In the genomic region with DNA sequence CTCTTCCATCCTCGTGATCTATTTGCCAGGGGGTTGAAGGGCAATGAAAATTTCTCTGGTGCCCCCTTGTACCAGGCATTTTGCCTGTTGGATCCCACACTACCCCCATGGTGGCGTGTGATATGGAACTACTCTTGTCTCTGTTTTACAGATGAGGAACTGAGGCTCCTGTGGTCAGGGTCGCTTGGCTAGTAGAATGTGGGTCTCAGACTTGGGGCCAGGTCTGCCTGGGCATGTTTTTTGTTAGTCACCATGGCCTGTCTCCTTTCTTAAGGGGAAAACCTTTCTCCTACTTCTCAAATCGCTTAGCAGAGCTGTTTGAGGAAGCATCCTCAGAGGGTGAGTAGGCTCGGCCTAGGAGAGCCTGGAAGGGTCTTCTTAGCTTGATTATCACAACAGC, we compare ENCODE assay signal across 33 cellular contexts. TPM values are rescaled to one million over a fixed set of nuclear protein-coding genes. Genes with fewer than 3 reads are reported as not detected.
A peak's percentile ranks its signal among the peaks of the same experiment; 100 is the strongest.
DNase-seq lines count a peak whose midpoint lies in the region; FAIRE-seq and TF ChIP-seq lines count a peak whose summit lies in the region.
"Had no signal": no experiment of that assay in that cellular context is flagged by ENCODE, and none has a peak within 500 bp of the region (broad histone marks: within the 10 kb centered on the region; RNA-seq: fewer than 3 reads in every experiment).

No MANE protein-coding gene starts in this region.

- no peak for TF ChIP-seq POLR2A in H1 (IDR thresholded peaks at IDR 0.05; ENCODE audit: control extremely low read depth in 1 of 2, low read depth in 2 of 2, low read length in 2 of 2)

- no peak overlapping the region for H4K8ac ChIP-seq in H1 (ENCODE audit: extremely low read depth, insufficient read depth, low read length)

- H3K36me3 ChIP-seq in mammary epithelial cell (ENCODE audit: insufficient read depth, low read length) = no peaks in the 10 kb centered on the region
- H3K36me3 ChIP-seq in OCI-LY3 (replicated peaks; ENCODE audit: low read depth, low read length) = peaks cover 9% of the 10 kb centered on the region
- H3K36me3 ChIP-seq in H1 (ENCODE audit: control insufficient read depth in 2 of 4, insufficient read depth in 4 of 4, low read length in 3 of 4) = no peaks in the 10 kb centered on the region; a peak in 1 of 8 replicates
- H3K36me3 ChIP-seq in HAP-1 (replicated peaks) = no peaks in the 10 kb centered on the region
- no peaks in the 10 kb centered on the region for H3K36me3 ChIP-seq in Karpas-422 (ENCODE audit: insufficient read depth, low read length)
- H3K36me3 ChIP-seq: breast epithelium had no signal

- no peaks in the 10 kb centered on the region for H3K9me2 ChIP-seq in Karpas-422 (replicated peaks; ENCODE audit: insufficient read depth, low read length)

- no peak overlapping the region for H3K27ac Mint-ChIP-seq in MCF 10A (ENCODE audit: low read depth, unreplicated experiment)
- H3K27ac Mint-ChIP-seq: activated CD4-positive, alpha-beta memory T cell treated with anti-CD3 and anti-CD28 coated beads for 36 hours; activated T-helper 2 cell treated with anti-CD3 and anti-CD28 coated beads, Interferon-gamma antibody, Interleukin-2, Interleukin-4, amounts not matched to agents 10 μg/mL and 5 μg/mL and 100 μg/mL, durations not matched to agents 14 hours and 24 hours and 36 hours; B cell; CD8-positive, alpha-beta T cell had no signal

- intact Hi-C loops in mammary epithelial cell (cut with micrococcal nuclease) (no loop called here), MCF 10A (cut with micrococcal nuclease) (loop anchor here (10.0 kb wide), 1 partner anchor 79 kb away; no protein-coding TSS in a partner anchor)

- no peak overlapping the region for H3K23ac ChIP-seq in H1 (ENCODE audit: insufficient read length)

- H3K79me2 ChIP-seq in mammary epithelial cell (ENCODE audit: insufficient read depth, low read length) (peaks cover 3% of the 10 kb centered on the region), OCI-LY3 (ENCODE audit: low read length) (no peaks in the 10 kb centered on the region), H1 (ENCODE audit: control insufficient read depth in 1 of 2, insufficient read depth in 2 of 2, low read length in 2 of 2) (no peaks in the 10 kb centered on the region), Karpas-422 (ENCODE audit: low read length) (no peaks in the 10 kb centered on the region)

- no peak overlapping the region for H3K56ac ChIP-seq in H1 (replicated peaks; ENCODE audit: insufficient read length, low read depth, low read length)

- no peak overlapping the region for H3K14ac ChIP-seq in H1 (ENCODE audit: insufficient read length)

- H3K79me1 ChIP-seq in H1 (ENCODE audit: low read depth, low read length) = no peaks in the 10 kb centered on the region; the same call in 1 of the 2 replicates

- BruUV-seq in mammary epithelial cell (replicated peaks; lab: Mats Ljungman, UMichigan) (no TSS peak), MCF 10A (replicated peaks; lab: Mats Ljungman, UMichigan) (no TSS peak)

- H2AK5ac ChIP-seq in H1 (ENCODE audit: low read depth, low read length) = no peak overlapping the region

- WGBS in mammary epithelial cell (ENCODE audit: low coverage, missing lambda C conversion rate) = 63% methylated on average over 5 of the region's 5 CpGs
- WGBS in H1 (ENCODE audit: extremely low coverage in 1 of 2, insufficient coverage in 1 of 2, insufficient read length in 1 of 2, insufficient replicate concordance in 2 of 2, low coverage in 1 of 2, low lambda C conversion rate in 2 of 2, missing lambda C conversion rate in 1 of 2), 2 experiments = 85% methylated on average over 5 of the region's 5 CpGs; no CpG with 5 or more reads in 1 of the 2 experiments

- in situ Hi-C loops in mammary epithelial cell (cut with MboI; ENCODE audit: low sequenced_read_pairs in 2 of 2) = no loop called here
- in situ Hi-C loops in HAP-1 (cut with MboI; ENCODE audit: low sequenced_read_pairs) = no loop called here

- H3K36me3 Mint-ChIP-seq in MCF 10A (ENCODE audit: insufficient read depth, unreplicated experiment) = peaks cover 35% of the 10 kb centered on the region

- H3K27me3 Mint-ChIP-seq in MCF 10A (ENCODE audit: insufficient read depth, unreplicated experiment) = no peaks in the 10 kb centered on the region
- H3K27me3 Mint-ChIP-seq: activated CD4-positive, alpha-beta memory T cell treated with anti-CD3 and anti-CD28 coated beads for 36 hours; B cell; natural killer cell treated with Interleukin-12 subunit alpha and Interleukin-12 subunit beta and Interleukin-15 and Interleukin-18, amount 100 ng/mL, for 72 hours had no signal

- no peaks in the 10 kb centered on the region for H3K23me2 ChIP-seq in H1 (ENCODE audit: low read depth, low read length)

- H2AFZ ChIP-seq in mammary epithelial cell (ENCODE audit: low read depth, low read length) (no peak overlapping the region), OCI-LY3 (ENCODE audit: low read depth, low read length) (no peak overlapping the region), H1 (ENCODE audit: low read length) (no peak overlapping the region), Karpas-422 (ENCODE audit: low read length) (no peak overlapping the region)
- H2AFZ ChIP-seq: GM23248 had no signal

- H3K4me2 ChIP-seq in mammary epithelial cell (ENCODE audit: insufficient read depth, low read depth, low read length) = no peak overlapping the region
- H3K4me2 ChIP-seq in OCI-LY3 (ENCODE audit: low read length) = no peak overlapping the region
- H3K4me2 ChIP-seq in H1 (ENCODE audit: insufficient read depth in 1 of 2, low read depth in 2 of 2, low read length in 2 of 2) = no peak overlapping the region
- no peak overlapping the region for H3K4me2 ChIP-seq in Karpas-422 (ENCODE audit: low read depth, low read length, poor library complexity, severe bottlenecking)

- H3K4me1 Mint-ChIP-seq in MCF 10A (ENCODE audit: insufficient read depth, unreplicated experiment) = peaks cover 45% of the 10 kb centered on the region
- H3K4me1 Mint-ChIP-seq: B cell had no signal

- CTCF ChIA-PET in mammary epithelial cell (lab: Charles Lee; ENCODE audit: low non-redundant PET) = no interaction called here
- CTCF ChIA-PET in MCF 10A (lab: Yijun Ruan, JAX) = interaction anchor here (0.6 kb wide), 1 partner anchor 43 kb away, joined by 3 read pairs; no protein-coding TSS in a partner anchor
- CTCF ChIA-PET in H1 (lab: Charles Lee; ENCODE audit: partially characterized antibody) = interaction anchor here (0.6 to 1.7 kb wide), 4 partner anchors 24 to 1267 kb away, joined by 3 read pairs; no protein-coding TSS in a partner anchor

- H3K9me3 ChIP-seq in mammary epithelial cell (replicated peaks; ENCODE audit: insufficient read depth, low read length) = no peaks in the 10 kb centered on the region
- H3K9me3 ChIP-seq in OCI-LY3 (ENCODE audit: insufficient read depth, low read length) = no peaks in the 10 kb centered on the region
- H3K9me3 ChIP-seq in H1 (ENCODE audit: insufficient read depth in 2 of 2, low read depth in 1 of 2, low read length in 1 of 2) = no peaks in the 10 kb centered on the region
- no peaks in the 10 kb centered on the region for H3K9me3 ChIP-seq in HAP-1
- no peaks in the 10 kb centered on the region for H3K9me3 ChIP-seq in Karpas-422 (ENCODE audit: low read length)
- H3K9me3 ChIP-seq: breast epithelium, MG63, psoas muscle, sigmoid colon, tibial nerve had no signal

- dilution Hi-C loops in mammary epithelial cell (cut with HindIII; ENCODE audit: low sequenced_read_pairs) = no loop called here

- H2BK15ac ChIP-seq in H1 (ENCODE audit: low read length) = no peak overlapping the region

- no peak for FAIRE-seq in H1 (lab: Jason Lieb, UNC)

- peaks cover 43% of the 10 kb centered on the region for H3K4me1 ChIP-seq in mammary epithelial cell (ENCODE audit: insufficient read depth, low read length)
- peaks cover 21% of the 10 kb centered on the region for H3K4me1 ChIP-seq in OCI-LY3 (ENCODE audit: low read length)
- no peaks in the 10 kb centered on the region for H3K4me1 ChIP-seq in H1 (replicated peaks in 1 of 4; ENCODE audit: control insufficient read depth in 3 of 4, insufficient read depth in 4 of 4, low read length in 3 of 4)
- H3K4me1 ChIP-seq in HAP-1 = no peaks in the 10 kb centered on the region
- H3K4me1 ChIP-seq in Karpas-422 (ENCODE audit: low read length) = no peaks in the 10 kb centered on the region
- H3K4me1 ChIP-seq: breast epithelium, psoas muscle had no signal

- H3K18ac ChIP-seq in H1 (ENCODE audit: extremely low read depth, low read length) = no peak overlapping the region

- H4K5ac ChIP-seq in H1 (ENCODE audit: insufficient read length, low read depth, low read length) = no peak overlapping the region

- H4K20me1 ChIP-seq in mammary epithelial cell (ENCODE audit: insufficient read depth, low read length) (no peaks in the 10 kb centered on the region), OCI-LY3 (ENCODE audit: insufficient read depth, low read length) (no peaks in the 10 kb centered on the region), H1 (replicated peaks in 1 of 2; ENCODE audit: control insufficient read depth in 1 of 2, insufficient read depth in 2 of 2, low read length in 2 of 2) (peaks cover 2 to 8% of the 10 kb centered on the region in 2 experiments), Karpas-422 (ENCODE audit: insufficient read depth, low read depth, low read length) (no peaks in the 10 kb centered on the region)

- H3K27me3 ChIP-seq in mammary epithelial cell (ENCODE audit: insufficient read depth, low read length) = no peaks in the 10 kb centered on the region
- H3K27me3 ChIP-seq in OCI-LY3 (ENCODE audit: low read depth, low read length) = no peaks in the 10 kb centered on the region
- no peaks in the 10 kb centered on the region for H3K27me3 ChIP-seq in H1 (replicated peaks in 1 of 4; ENCODE audit: control insufficient read depth in 3 of 4, extremely low read depth in 1 of 4, insufficient read depth in 3 of 4, low read length in 3 of 4)
- no peaks in the 10 kb centered on the region for H3K27me3 ChIP-seq in HAP-1 (ENCODE audit: low read depth)
- H3K27me3 ChIP-seq in Karpas-422 (ENCODE audit: low read length) = no peaks in the 10 kb centered on the region
- H3K27me3 ChIP-seq: breast epithelium, MG63, sigmoid colon, tibial nerve had no signal

- H3K27ac ChIP-seq in mammary epithelial cell (ENCODE audit: insufficient read depth, low read depth, low read length) (no peak overlapping the region), OCI-LY3 (ENCODE audit: low read length) (peak overlapping the region; percentile 30), H1 (ENCODE audit: low read depth, low read length) (no peak overlapping the region), Karpas-422 (ENCODE audit: low read length) (no peak overlapping the region)
- H3K27ac ChIP-seq: breast epithelium, GM23248, psoas muscle, sigmoid colon, tibial nerve had no signal

- POLR2A ChIA-PET in MCF 10A (lab: Yijun Ruan, JAX) = no interaction called here
- POLR2A ChIA-PET in H1 (lab: Charles Lee; ENCODE audit: partially characterized antibody) = interaction anchor here (0.7 kb wide), 1 partner anchor 258 kb away, joined by 3 read pairs; no protein-coding TSS in a partner anchor

- H2BK120ac ChIP-seq in H1 (replicated peaks; ENCODE audit: low read depth, low read length) = no peak overlapping the region

- no peak for TF ChIP-seq EP300 in H1 (IDR thresholded peaks at IDR 0.05; ENCODE audit: borderline replicate concordance in 1 of 2, low read depth in 2 of 2, low read length in 2 of 2)

- no peak for TF ChIP-seq CTCF in mammary epithelial cell (conservative IDR thresholded peaks at IDR 0.05 in 1 of 2, IDR thresholded peaks at IDR 0.05 in 1 of 2; ENCODE audit: extremely low read depth in 1 of 2, insufficient read depth in 1 of 2, low read depth in 1 of 2, low read length in 2 of 2)
- no peak for TF ChIP-seq CTCF in MCF 10A (IDR thresholded peaks at IDR 0.05; ENCODE audit: unreplicated experiment)
- no peak for TF ChIP-seq CTCF in OCI-LY3 (IDR thresholded peaks at IDR 0.05; ENCODE audit: low read depth, low read length)
- no peak for TF ChIP-seq CTCF in H1 (IDR thresholded peaks at IDR 0.05; ENCODE audit: control extremely low read depth in 1 of 3, insufficient read depth in 1 of 3, low read depth in 1 of 3, low read length in 3 of 3)

- 0 out of 2 replicates have a peak overlapping the region, but pooled peaks have one; percentile 16 for H2BK5ac ChIP-seq in H1 (ENCODE audit: low read depth, low read length)

- no peak overlapping the region for H2BK20ac ChIP-seq in H1 (ENCODE audit: low read length)

- no peaks in the 10 kb centered on the region for H3K9me3 Mint-ChIP-seq in MCF 10A (ENCODE audit: unreplicated experiment)
- H3K9me3 Mint-ChIP-seq: activated CD4-positive, alpha-beta memory T cell treated with anti-CD3 and anti-CD28 coated beads for 36 hours; activated naive CD4-positive, alpha-beta T cell treated with anti-CD3 and anti-CD28 coated beads, Interleukin-2, amount 50 U/mL, for 72 hours; CD8-positive, alpha-beta T cell; HFFc6; natural killer cell treated with Interleukin-12 subunit alpha and Interleukin-12 subunit beta and Interleukin-15 and Interleukin-18, amount 100 ng/mL, for 72 hours had no signal

- peak; percentile 42 for DNase-seq in mammary epithelial cell
- DNase-seq in MCF 10A (ENCODE audit: unreplicated experiment) = no peak
- DNase-seq in H1 (ENCODE audit: low read depth in 1 of 2, low spot score in 2 of 2) = no peak
- DNase-seq in HAP-1 (ENCODE audit: low spot score in 2 of 2) = no peak
- DNase-seq in GM03348 (ENCODE audit: low spot score) = no peak
- DNase-seq in cerebellum (ENCODE audit: low spot score) = no peak
- no peak for DNase-seq in Karpas-422
- DNase-seq: ACHN; activated CD4-positive, alpha-beta memory T cell treated with anti-CD3 and anti-CD28 coated beads for 36 hours; activated CD4-positive, CD25-positive, alpha-beta regulatory T cell; anterior cingulate cortex; CD8-positive, alpha-beta T cell; effector CD4-positive, alpha-beta T cell; GM23248; HFFc6; hypothalamus; left colon; MG63; NCI-H1436; NCI-H345; psoas muscle; SHP77; sigmoid colon; stimulated activated CD4-positive, alpha-beta T cell treated with anti-CD3 and anti-CD28 coated beads, Interleukin-12 subunit alpha, Interleukin-12 subunit beta, amount 100 ng/mL, for 4 hours; stimulated activated CD4-positive, alpha-beta T cell treated with anti-CD3 and anti-CD28 coated beads, Interleukin-2, amount 100 ng/mL, for 48 hours; T1000 had no signal

- H4K91ac ChIP-seq in H1 (replicated peaks; ENCODE audit: insufficient read length, low read length) = no peak overlapping the region

- no peak overlapping the region for H3K4me3 ChIP-seq in mammary epithelial cell (replicated peaks in 1 of 3; ENCODE audit: insufficient read depth in 1 of 3, low read depth in 2 of 3, low read length in 3 of 3)
- H3K4me3 ChIP-seq in OCI-LY3 (ENCODE audit: low read length) = no peak overlapping the region
- no peak overlapping the region for H3K4me3 ChIP-seq in H1 (ENCODE audit: extremely low read depth in 1 of 4, insufficient read depth in 2 of 4, low read depth in 3 of 4, low read length in 4 of 4)
- H3K4me3 ChIP-seq in HAP-1 = no peak overlapping the region
- H3K4me3 ChIP-seq in Karpas-422 (ENCODE audit: low read length) = no peak overlapping the region
- H3K4me3 ChIP-seq: breast epithelium, GM23248, MG63, psoas muscle, sigmoid colon, tibial nerve had no signal

- no peak overlapping the region for H3K4me3 Mint-ChIP-seq in MCF 10A (ENCODE audit: unreplicated experiment)
- H3K4me3 Mint-ChIP-seq: activated CD4-positive, alpha-beta memory T cell treated with anti-CD3 and anti-CD28 coated beads for 36 hours; B cell; CD8-positive, alpha-beta T cell; HFFc6; natural killer cell treated with Interleukin-12 subunit alpha and Interleukin-12 subunit beta and Interleukin-15 and Interleukin-18, amount 100 ng/mL, for 72 hours had no signal

- H3K4ac ChIP-seq in H1 (replicated peaks; ENCODE audit: insufficient read length, low read depth, low read length) = no peak overlapping the region

- H2BK12ac ChIP-seq in H1 (ENCODE audit: low read depth, low read length) = no peak overlapping the region

- H3K9ac ChIP-seq in mammary epithelial cell (ENCODE audit: insufficient read depth, low read length) (no peak overlapping the region), OCI-LY3 (ENCODE audit: low read length) (no peak overlapping the region), H1 (replicated peaks in 1 of 4; ENCODE audit: extremely low read depth in 1 of 4, low read depth in 3 of 4, low read length in 3 of 4) (no peak overlapping the region), Karpas-422 (ENCODE audit: low read length) (no peak overlapping the region)
- H3K9ac ChIP-seq: GM23248 had no signal

- TF ChIP-seq RAD21 in H1 (IDR thresholded peaks at IDR 0.05 in 1 of 2, conservative IDR thresholded peaks at IDR 0.05 in 1 of 2; ENCODE audit: low read depth in 2 of 2, low read length in 2 of 2) = no peak

RNA-seq across cellular contexts. Expression of a gene that starts 51.2 kb away (rescaled TPM):
- total RNA-seq in mammary epithelial cell = 10 to 100 TPM; 36.4 to 46.3 TPM
- 15.8 TPM for polyA plus RNA-seq in mammary epithelial cell
- polyA minus RNA-seq in mammary epithelial cell = 67.8 TPM
- total RNA-seq in MCF 10A (2022) = 29.1 and 32.4 TPM in 2 replicates
- 18.5 and 19.3 TPM in 2 replicates for total RNA-seq in H1 (2021; fragmentation: NEBNext Ultra II Directional; extraction: Animal tissue kit (Norgen Biotek cat#: 25700))
- 7.6 and 10.4 TPM in 2 replicates for polyA plus RNA-seq in H1 (2011; rRNA removed)
- 8.3 TPM for polyA plus RNA-seq in H1 (2011; cell fraction: cytosol; rRNA removed)
- 15.4 TPM for polyA plus RNA-seq in H1 (2011; cell fraction: nucleus; rRNA removed)
- polyA plus RNA-seq in H1 (2012, experiment 1 of 2) = 11.0 to 13.8 TPM (median 12.7 TPM) in 4 replicates
- 5.8 TPM for polyA plus RNA-seq in H1 (2012, experiment 2 of 2)
- polyA plus RNA-seq in H1 (2013, experiment 1 of 2) = 6.8 TPM
- polyA plus RNA-seq in H1 (2013, experiment 2 of 2) = 7.1 TPM
- 31.9 and 32.4 TPM in 2 replicates for polyA minus RNA-seq in H1 (2011; rRNA and poly(A)+ RNA removed)
- 16.2 TPM for polyA minus RNA-seq in H1 (2011; cell fraction: cytosol; rRNA and poly(A)+ RNA removed)
- polyA minus RNA-seq in H1 (2011; cell fraction: nucleus; rRNA and poly(A)+ RNA removed) = 20.1 TPM
- 28.8 TPM for total RNA-seq in cerebellum
- 14.4 and 17.4 TPM in 2 replicates for total RNA-seq in Karpas-422 (2014; rRNA removed; shearing (Covaris generic); ENCODE audit: low replicate concordance)

RNA-seq across cellular contexts. Expression of a gene that starts 53.3 kb away (rescaled TPM):
- total RNA-seq in mammary epithelial cell (10 to 100 TPM; 34.4 to 42.5 TPM), MCF 10A (2022) (21.6 and 24.1 TPM in 2 replicates), cerebellum (18.6 TPM)
- polyA plus RNA-seq in mammary epithelial cell (49.3 TPM), H1 (2011; rRNA removed) (47.3 and 84.0 TPM in 2 replicates)
- polyA minus RNA-seq in mammary epithelial cell = 21.1 TPM
- 33.3 and 39.5 TPM in 2 replicates for total RNA-seq in H1 (2021; fragmentation: NEBNext Ultra II Directional; extraction: Animal tissue kit (Norgen Biotek cat#: 25700))
- polyA plus RNA-seq in H1 (2011; cell fraction: cytosol; rRNA removed) = 53.5 TPM
- 53.7 TPM for polyA plus RNA-seq in H1 (2011; cell fraction: nucleus; rRNA removed)
- 36.9 to 41.1 TPM (median 38.1 TPM) in 4 replicates for polyA plus RNA-seq in H1 (2012, experiment 1 of 2)
- polyA plus RNA-seq in H1 (2012, experiment 2 of 2) = 46.0 TPM
- polyA plus RNA-seq in H1 (2013, experiment 1 of 2) = 23.3 TPM
- polyA plus RNA-seq in H1 (2013, experiment 2 of 2) = 22.4 TPM
- 28.3 and 41.4 TPM in 2 replicates for polyA minus RNA-seq in H1 (2011; rRNA and poly(A)+ RNA removed)
- 28.3 TPM for polyA minus RNA-seq in H1 (2011; cell fraction: cytosol; rRNA and poly(A)+ RNA removed)
- 18.6 TPM for polyA minus RNA-seq in H1 (2011; cell fraction: nucleus; rRNA and poly(A)+ RNA removed)
- total RNA-seq in Karpas-422 (2014; rRNA removed; shearing (Covaris generic); ENCODE audit: low replicate concordance) = 40.7 and 59.7 TPM in 2 replicates
